In the genomic region with DNA sequence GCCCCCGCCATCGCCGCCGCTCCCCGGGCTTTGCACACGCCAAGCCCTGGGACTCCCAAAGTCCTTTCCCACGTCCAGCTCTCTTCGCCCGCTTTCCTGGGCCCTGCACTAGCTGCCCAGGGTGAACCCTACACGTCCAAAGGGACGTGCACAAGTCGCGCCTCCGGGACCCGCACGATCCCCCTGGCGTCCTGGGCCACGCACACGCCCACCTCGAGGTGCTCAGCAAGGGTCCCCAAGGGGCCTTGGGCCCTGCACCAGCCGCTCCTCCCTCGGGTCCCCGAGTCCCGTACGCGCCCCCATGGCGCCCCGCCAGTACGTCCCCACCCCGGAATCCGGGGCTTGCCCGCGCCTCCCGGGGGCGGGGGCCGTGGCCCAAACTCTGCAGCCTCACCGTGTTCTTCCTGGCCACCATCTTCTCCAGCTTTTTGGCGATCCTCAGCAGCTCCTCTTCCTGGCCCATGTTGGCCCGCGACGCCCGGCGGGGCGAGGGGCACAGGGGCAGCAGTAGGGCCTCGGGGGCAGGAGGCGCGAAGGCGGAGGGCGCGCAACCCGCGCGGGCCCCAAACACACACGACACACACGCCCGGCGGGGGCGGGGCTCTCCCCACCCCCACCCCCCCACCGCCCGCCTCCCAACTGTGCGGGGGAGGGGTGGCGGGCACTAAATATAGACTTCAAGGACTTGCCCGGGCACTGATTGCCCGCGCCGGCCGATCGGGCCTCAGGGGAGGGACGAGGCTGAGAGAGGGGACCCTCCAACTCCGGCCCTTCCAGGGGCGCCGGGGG, we compare ENCODE assay signal across 8 cellular contexts. TPM values are rescaled to one million over a fixed set of nuclear protein-coding genes. Genes with fewer than 3 reads are reported as not detected.
DNase-seq lines count a peak whose midpoint lies in the region; ATAC-seq and TF ChIP-seq lines count a peak whose summit lies in the region.

A gene (minus strand): TSS at position 578 of the 789 bp plus-strand sequence. CDS start 115 bp downstream, at position 463.

- peaks cover 0 to 38% (median 0%) of the 10 kb centered on the region in 7 donors for H3K27me3 ChIP-seq in heart right ventricle

- H3K27ac ChIP-seq in heart right ventricle, result peak within 1 kb of the TSS; percentile 65 to 92 (median 88)

- 1% methylated on average over 69 to 72 of the region's 72 CpGs for WGBS in heart right ventricle, 2 donors

- peak within 1 kb of the TSS; percentile 54 to 88 (median 72) for H3K4me3 ChIP-seq in heart right ventricle

- no peaks in the 10 kb centered on the region for H3K9me3 ChIP-seq in heart right ventricle

- DNase-seq in NCI-H146 (lab: John Stamatoyannopoulos, UW), result peak; percentile 23
- no peak for DNase-seq in NCI-H146 treated with DMSO at 0.1 percent for 48 hours (lab: John Stamatoyannopoulos, UW; ENCODE audit: unreplicated experiment)
- peak; percentile 16 for DNase-seq in activated T-helper 9 cell treated with anti-CD3 and anti-CD28 coated beads, Interleukin-2, amount 50 U/mL, for 16 hours (ENCODE audit: low read depth)
- peak; percentile 66 to 68 for DNase-seq in heart right ventricle
- DNase-seq in retina, result peak; percentile 43
- DNase-seq in NCI-H82 (lab: John Stamatoyannopoulos, UW), result no peak

- TF ChIP-seq CTCF in heart right ventricle (IDR thresholded peaks at IDR 0.05), result no peak

- peaks cover 0 to 15% (median 2%) of the 10 kb centered on the region in 9 donors for H3K36me3 ChIP-seq in heart right ventricle

- ATAC-seq in heart right ventricle (peak; percentile 67 to 86 (median 78)), GM19397 (IDR thresholded peaks at IDR 0.05; ENCODE audit: unreplicated experiment) (no peak), HG03354 (IDR thresholded peaks at IDR 0.05; ENCODE audit: poor library complexity, severe bottlenecking, unreplicated experiment) (no peak)

- peaks cover 10 to 51% (median 39%) of the 10 kb centered on the region in 9 donors for H3K4me1 ChIP-seq in heart right ventricle

- intact Hi-C loops in heart right ventricle (cut with DNase I), result loop anchor here in 2 of 10 donors (5.0 kb wide), 1 partner anchor 58 kb away; a partner anchor contains a TSS

RNA-seq across cellular contexts. Expression of the gene that starts here (rescaled TPM):
- 10 to 100 TPM; 56.7 to 93.0 (median 71.8) TPM for total RNA-seq in heart right ventricle
- polyA plus RNA-seq in heart right ventricle, result 10 to 100 TPM; 25.1 to 51.4 TPM

Comparison
In these comparisons a context has a peak if more than half of its experiments do, and no peak if none do; other contexts are left out.
1. DNase-seq: peak in NCI-H146 (single experiment), activated T-helper 9 cell treated with anti-CD3 and anti-CD28 coated beads, Interleukin-2, amount 50 U/mL, for 16 hours (single experiment), heart right ventricle (2 of 2) and retina (single experiment); none in NCI-H146 treated with DMSO at 0.1 percent for 48 hours (single experiment) and NCI-H82 (single experiment).
2. ATAC-seq: peak in heart right ventricle (8 of 8); none in GM19397 (single experiment) and HG03354 (single experiment).